In the genomic region with DNA sequence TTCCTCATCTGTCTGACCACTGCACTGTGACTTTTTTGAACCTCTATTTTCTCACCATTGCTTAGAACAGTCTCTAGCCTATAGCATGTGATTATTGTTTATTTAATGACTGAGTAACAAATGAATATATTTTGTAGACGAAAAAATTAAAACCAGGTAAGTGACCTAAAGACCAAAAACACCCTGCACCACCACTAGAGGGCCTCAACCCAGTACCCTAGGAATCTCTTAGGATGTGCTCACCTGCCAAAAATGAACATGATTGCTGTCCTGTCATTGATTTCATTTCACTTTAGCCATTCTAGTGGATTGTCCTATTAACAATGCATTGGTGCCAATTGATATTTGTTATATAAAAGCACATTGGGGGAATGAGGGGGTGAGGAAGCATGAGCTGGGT, we compare ENCODE assay signal across 1 cellular context.
TF ChIP-seq lines count a peak whose summit lies in the region.

No MANE protein-coding gene starts in this region.

TF ChIP-seq in GM23338, 12 proteins besides CTCF, POLR2A, EP300 and RAD21 (continued from another document):
- no peak for TF ChIP-seq POLR2AphosphoS5 (IDR thresholded peaks at IDR 0.05; ENCODE audit: low read depth)
